Comparison of ENCODE assay signal across 8 cellular contexts in genomic region chr1:200415693-200416593, GRCh38. TPM values are rescaled to one million over a fixed set of nuclear protein-coding genes. Genes with fewer than 3 reads are reported as not detected.
A peak's percentile ranks its signal among the peaks of the same experiment; 100 is the strongest.
DNase-seq lines count a peak whose midpoint lies in the region.

No MANE protein-coding gene starts in this region.

- peak overlapping the region; percentile 41 for H3K4me3 ChIP-seq in skeletal muscle satellite cell (ENCODE audit: low read length)

- H3K9ac ChIP-seq in skeletal muscle satellite cell (ENCODE audit: low read depth, low read length), result peak overlapping the region; percentile 84

- peak overlapping the region; percentile 79 for H3K4me2 ChIP-seq in skeletal muscle satellite cell (ENCODE audit: low read length)

- DNase-seq in GM04503 (ENCODE audit: low read depth) (peak; percentile 92), GOT3 (lab: John Stamatoyannopoulos, UW) (peak; percentile 21), M059J (ENCODE audit: low read depth) (peak; percentile 96), fibroblast of gingiva (ENCODE audit: low read depth) (peak; percentile 97), iPS-NIHi11 (ENCODE audit: low spot score) (no peak), GM19238 (ENCODE audit: insufficient read length, low spot score) (no peak)
- no peak for DNase-seq in activated naive CD4-positive, alpha-beta T cell treated with anti-CD3 and anti-CD28 coated beads, Interleukin-2, amount 50 U/mL, for 16 hours

- H3K36me3 ChIP-seq in skeletal muscle satellite cell (ENCODE audit: insufficient read depth, low read length), result no peaks in the 10 kb centered on the region

- H3K27me3 ChIP-seq in skeletal muscle satellite cell (ENCODE audit: control insufficient read depth, insufficient read depth, low read length), result no peaks in the 10 kb centered on the region

- H3K4me1 ChIP-seq in skeletal muscle satellite cell (ENCODE audit: control insufficient read depth, insufficient read depth, low read length), result peaks cover 23% of the 10 kb centered on the region

- no peaks in the 10 kb centered on the region for H3K9me3 ChIP-seq in skeletal muscle satellite cell (replicated peaks; ENCODE audit: low read length)

RNA-seq across cellular contexts. Expression of gene ZNF281, which starts 6.1 kb away (rescaled TPM):
- 17.2 and 24.3 TPM in 2 replicates for total RNA-seq in M059J (2014; rRNA removed; shearing (Covaris generic))
- 16.7 and 19.0 TPM in 2 replicates for total RNA-seq in skeletal muscle satellite cell (2012; rRNA removed)

Comparison
In these comparisons a context has a peak if more than half of its experiments do, and no peak if none do; other contexts are left out.
1. DNase-seq: peak in GM04503 (single experiment), GOT3 (single experiment), M059J (single experiment) and fibroblast of gingiva (single experiment); none in iPS-NIHi11 (single experiment), GM19238 (single experiment) and activated naive CD4-positive, alpha-beta T cell treated with anti-CD3 and anti-CD28 coated beads, Interleukin-2, amount 50 U/mL, for 16 hours (single experiment).